Comparison of ENCODE assay signal across 1 cellular context in the genomic region with DNA sequence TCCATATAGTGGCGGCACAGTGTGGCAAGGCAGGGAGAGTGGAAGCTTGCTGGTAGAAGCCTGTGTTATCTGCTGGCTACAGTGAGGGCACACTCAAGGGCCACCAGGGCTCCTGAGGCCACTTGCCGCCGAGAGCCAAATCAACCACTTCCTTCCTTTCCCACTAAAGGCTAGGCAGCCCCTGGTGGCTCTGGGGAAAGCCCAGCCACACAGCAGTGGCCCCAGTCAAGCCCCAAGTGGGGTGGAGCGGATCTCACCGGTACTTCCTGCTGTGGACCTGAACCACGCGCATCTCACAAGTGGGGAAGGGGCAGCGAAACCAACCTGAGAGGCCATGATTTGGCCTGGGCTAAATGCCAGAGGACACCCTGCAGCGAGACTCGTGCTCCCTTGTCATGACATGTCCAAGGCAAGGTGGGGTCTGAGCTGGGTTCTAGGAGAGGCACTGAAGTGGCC.
TF ChIP-seq lines count a peak whose summit lies in the region.

No MANE protein-coding gene starts in this region.

TF ChIP-seq in GM12878, 131 proteins besides CTCF, POLR2A, EP300 and RAD21 (continued from another document):
- TF ChIP-seq RB1 (IDR thresholded peaks at IDR 0.05; ENCODE audit: borderline replicate concordance) (peak; percentile 49; the same call in 1 of the 2 replicates), RCOR1 (conservative IDR thresholded peaks at IDR 0.05; ENCODE audit: low read depth, low read length) (no peak), TBL1XR1 (IDR thresholded peaks at IDR 0.05; ENCODE audit: low read depth, low read length) (no peak; the same call in 1 of the 2 replicates), IKZF2 (IDR thresholded peaks at IDR 0.05) (peak; percentile 70 to 77), HDAC2 (IDR thresholded peaks at IDR 0.05) (no peak), POLR2AphosphoS5 (IDR thresholded peaks at IDR 0.05; ENCODE audit: low read length) (peak; percentile 17), MLLT1 (IDR thresholded peaks at IDR 0.05) (peak; percentile 52; the same call in 1 of the 2 replicates), POU2F2 (IDR thresholded peaks at IDR 0.05; ENCODE audit: borderline replicate concordance, low read depth, low read length) (peak; percentile 46; the same call in 1 of the 3 replicates), RBBP5 (conservative IDR thresholded peaks at IDR 0.05) (no peak), ZZZ3 (IDR thresholded peaks at IDR 0.05; ENCODE audit: control insufficient read depth, insufficient read length, low read depth) (no peak), JUND (IDR thresholded peaks at IDR 0.05; ENCODE audit: low read depth, low read length) (no peak), HCFC1 (IDR thresholded peaks at IDR 0.05; ENCODE audit: low read length) (no peak), CUX1 (IDR thresholded peaks at IDR 0.05; ENCODE audit: insufficient replicate concordance, low read depth, low read length) (peak; percentile 39), BACH1 (IDR thresholded peaks at IDR 0.05; ENCODE audit: borderline replicate concordance) (0 out of 2 replicates have a peak, but pooled peaks have one; percentile 59), BMI1 (IDR thresholded peaks at IDR 0.05; ENCODE audit: borderline replicate concordance) (no peak), NKRF (conservative IDR thresholded peaks at IDR 0.05) (peak; percentile 15; the same call in 1 of the 2 replicates), SMAD5 (IDR thresholded peaks at IDR 0.05; ENCODE audit: low read depth) (no peak), CBFB (IDR thresholded peaks at IDR 0.05; ENCODE audit: low read depth) (0 out of 2 replicates have a peak, but pooled peaks have one; percentile 24), ESRRA (IDR thresholded peaks at IDR 0.05; ENCODE audit: low read length) (no peak), ZBTB11 (CRISPR knock-in tag; IDR thresholded peaks at IDR 0.05) (no peak), BHLHE40 (IDR thresholded peaks at IDR 0.05; ENCODE audit: borderline replicate concordance in 1 of 2, low read depth in 2 of 2, low read length in 1 of 2) (peak in 1 of 2 experiments; percentile 69; a peak in 1 of 4 replicates), MEF2B (IDR thresholded peaks at IDR 0.05; ENCODE audit: partially characterized antibody, poor library complexity, severe bottlenecking) (peak; percentile 89), CREM (IDR thresholded peaks at IDR 0.05; ENCODE audit: low read depth) (no peak; the same call in 1 of the 2 replicates), MXI1 (IDR thresholded peaks at IDR 0.05; ENCODE audit: low read depth, low read length) (peak; percentile 58; the same call in 1 of the 2 replicates), RFX5 (IDR thresholded peaks at IDR 0.05; ENCODE audit: low read depth, low read length) (no peak), GATAD2B (conservative IDR thresholded peaks at IDR 0.05; ENCODE audit: low read depth) (peak; percentile 77), PAX8 (IDR thresholded peaks at IDR 0.05) (no peak)
- TF ChIP-seq, protein P1, sequence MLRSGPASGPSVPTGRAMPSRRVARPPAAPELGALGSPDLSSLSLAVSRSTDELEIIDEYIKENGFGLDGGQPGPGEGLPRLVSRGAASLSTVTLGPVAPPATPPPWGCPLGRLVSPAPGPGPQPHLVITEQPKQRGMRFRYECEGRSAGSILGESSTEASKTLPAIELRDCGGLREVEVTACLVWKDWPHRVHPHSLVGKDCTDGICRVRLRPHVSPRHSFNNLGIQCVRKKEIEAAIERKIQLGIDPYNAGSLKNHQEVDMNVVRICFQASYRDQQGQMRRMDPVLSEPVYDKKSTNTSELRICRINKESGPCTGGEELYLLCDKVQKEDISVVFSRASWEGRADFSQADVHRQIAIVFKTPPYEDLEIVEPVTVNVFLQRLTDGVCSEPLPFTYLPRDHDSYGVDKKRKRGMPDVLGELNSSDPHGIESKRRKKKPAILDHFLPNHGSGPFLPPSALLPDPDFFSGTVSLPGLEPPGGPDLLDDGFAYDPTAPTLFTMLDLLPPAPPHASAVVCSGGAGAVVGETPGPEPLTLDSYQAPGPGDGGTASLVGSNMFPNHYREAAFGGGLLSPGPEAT (IDR thresholded peaks at IDR 0.05; ENCODE audit: low read depth), result peak; percentile 66
- TF ChIP-seq, protein P2, sequence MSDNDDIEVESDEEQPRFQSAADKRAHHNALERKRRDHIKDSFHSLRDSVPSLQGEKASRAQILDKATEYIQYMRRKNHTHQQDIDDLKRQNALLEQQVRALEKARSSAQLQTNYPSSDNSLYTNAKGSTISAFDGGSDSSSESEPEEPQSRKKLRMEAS (IDR thresholded peaks at IDR 0.05; ENCODE audit: low read depth, low read length), result peak; percentile 78
- TF ChIP-seq, protein P3, sequence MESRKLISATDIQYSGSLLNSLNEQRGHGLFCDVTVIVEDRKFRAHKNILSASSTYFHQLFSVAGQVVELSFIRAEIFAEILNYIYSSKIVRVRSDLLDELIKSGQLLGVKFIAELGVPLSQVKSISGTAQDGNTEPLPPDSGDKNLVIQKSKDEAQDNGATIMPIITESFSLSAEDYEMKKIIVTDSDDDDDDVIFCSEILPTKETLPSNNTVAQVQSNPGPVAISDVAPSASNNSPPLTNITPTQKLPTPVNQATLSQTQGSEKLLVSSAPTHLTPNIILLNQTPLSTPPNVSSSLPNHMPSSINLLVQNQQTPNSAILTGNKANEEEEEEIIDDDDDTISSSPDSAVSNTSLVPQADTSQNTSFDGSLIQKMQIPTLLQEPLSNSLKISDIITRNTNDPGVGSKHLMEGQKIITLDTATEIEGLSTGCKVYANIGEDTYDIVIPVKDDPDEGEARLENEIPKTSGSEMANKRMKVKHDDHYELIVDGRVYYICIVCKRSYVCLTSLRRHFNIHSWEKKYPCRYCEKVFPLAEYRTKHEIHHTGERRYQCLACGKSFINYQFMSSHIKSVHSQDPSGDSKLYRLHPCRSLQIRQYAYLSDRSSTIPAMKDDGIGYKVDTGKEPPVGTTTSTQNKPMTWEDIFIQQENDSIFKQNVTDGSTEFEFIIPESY (IDR thresholded peaks at IDR 0.05), result no peak
- TF ChIP-seq, protein P4, sequence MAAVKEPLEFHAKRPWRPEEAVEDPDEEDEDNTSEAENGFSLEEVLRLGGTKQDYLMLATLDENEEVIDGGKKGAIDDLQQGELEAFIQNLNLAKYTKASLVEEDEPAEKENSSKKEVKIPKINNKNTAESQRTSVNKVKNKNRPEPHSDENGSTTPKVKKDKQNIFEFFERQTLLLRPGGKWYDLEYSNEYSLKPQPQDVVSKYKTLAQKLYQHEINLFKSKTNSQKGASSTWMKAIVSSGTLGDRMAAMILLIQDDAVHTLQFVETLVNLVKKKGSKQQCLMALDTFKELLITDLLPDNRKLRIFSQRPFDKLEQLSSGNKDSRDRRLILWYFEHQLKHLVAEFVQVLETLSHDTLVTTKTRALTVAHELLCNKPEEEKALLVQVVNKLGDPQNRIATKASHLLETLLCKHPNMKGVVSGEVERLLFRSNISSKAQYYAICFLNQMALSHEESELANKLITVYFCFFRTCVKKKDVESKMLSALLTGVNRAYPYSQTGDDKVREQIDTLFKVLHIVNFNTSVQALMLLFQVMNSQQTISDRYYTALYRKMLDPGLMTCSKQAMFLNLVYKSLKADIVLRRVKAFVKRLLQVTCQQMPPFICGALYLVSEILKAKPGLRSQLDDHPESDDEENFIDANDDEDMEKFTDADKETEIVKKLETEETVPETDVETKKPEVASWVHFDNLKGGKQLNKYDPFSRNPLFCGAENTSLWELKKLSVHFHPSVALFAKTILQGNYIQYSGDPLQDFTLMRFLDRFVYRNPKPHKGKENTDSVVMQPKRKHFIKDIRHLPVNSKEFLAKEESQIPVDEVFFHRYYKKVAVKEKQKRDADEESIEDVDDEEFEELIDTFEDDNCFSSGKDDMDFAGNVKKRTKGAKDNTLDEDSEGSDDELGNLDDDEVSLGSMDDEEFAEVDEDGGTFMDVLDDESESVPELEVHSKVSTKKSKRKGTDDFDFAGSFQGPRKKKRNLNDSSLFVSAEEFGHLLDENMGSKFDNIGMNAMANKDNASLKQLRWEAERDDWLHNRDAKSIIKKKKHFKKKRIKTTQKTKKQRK (IDR thresholded peaks at IDR 0.05; ENCODE audit: low read depth, low read length), result no peak
- TF ChIP-seq, protein P5, sequence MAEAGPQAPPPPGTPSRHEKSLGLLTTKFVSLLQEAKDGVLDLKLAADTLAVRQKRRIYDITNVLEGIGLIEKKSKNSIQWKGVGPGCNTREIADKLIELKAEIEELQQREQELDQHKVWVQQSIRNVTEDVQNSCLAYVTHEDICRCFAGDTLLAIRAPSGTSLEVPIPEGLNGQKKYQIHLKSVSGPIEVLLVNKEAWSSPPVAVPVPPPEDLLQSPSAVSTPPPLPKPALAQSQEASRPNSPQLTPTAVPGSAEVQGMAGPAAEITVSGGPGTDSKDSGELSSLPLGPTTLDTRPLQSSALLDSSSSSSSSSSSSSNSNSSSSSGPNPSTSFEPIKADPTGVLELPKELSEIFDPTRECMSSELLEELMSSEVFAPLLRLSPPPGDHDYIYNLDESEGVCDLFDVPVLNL (IDR thresholded peaks at IDR 0.05; ENCODE audit: low read depth, low read length), result no peak
